Comparison of ENCODE assay signal across 25 cellular contexts in the genomic region with DNA sequence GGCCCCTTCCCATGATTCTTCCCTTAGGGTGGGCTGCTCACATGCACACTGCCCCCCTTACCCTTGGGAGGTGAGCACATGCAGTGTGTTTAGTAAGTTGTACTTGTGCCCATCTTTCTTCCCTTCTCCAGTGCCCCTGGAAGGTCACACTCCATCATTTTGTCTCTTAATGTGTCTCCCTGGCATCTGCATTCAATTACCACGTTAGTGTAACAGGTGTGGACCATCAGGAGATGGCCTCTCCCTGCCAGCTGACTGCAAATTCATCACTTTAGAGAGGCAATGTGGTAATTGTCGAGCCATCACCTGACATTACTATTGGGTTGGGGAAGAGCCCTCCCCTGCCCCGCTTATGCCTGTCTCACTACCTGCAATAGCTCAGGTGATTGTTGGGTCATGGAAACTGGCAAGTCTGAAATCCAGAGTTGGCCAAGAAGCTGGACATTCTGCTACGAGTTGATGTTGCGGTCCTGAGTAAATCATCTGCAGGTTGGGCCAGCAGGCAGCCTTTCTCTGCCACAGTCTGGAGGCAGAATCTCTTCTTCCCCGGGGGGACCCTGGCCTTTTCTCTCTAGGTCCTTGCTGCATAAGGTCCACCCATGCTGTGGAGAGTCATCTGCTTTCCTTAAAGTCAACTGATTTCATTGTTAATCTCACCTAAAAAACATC.
"Had no signal": no experiment of that assay in that cellular context is flagged by ENCODE, and none has a peak within 500 bp of the region (broad histone marks: within the 10 kb centered on the region; RNA-seq: fewer than 3 reads in every experiment).

No MANE protein-coding gene starts in this region.

- H3K4me1 ChIP-seq: foreskin keratinocyte, gastroesophageal sphincter, left lung, pancreas, right lobe of liver, tibial nerve, upper lobe of left lung had no signal

- H3K4me3 ChIP-seq: gastroesophageal sphincter, heart left ventricle, hepatocyte, left lung, pancreas, right lobe of liver, thoracic aorta, tibial nerve, upper lobe of left lung had no signal

- DNase-seq: effector CD8-positive, alpha-beta T cell; endodermal cell; foreskin keratinocyte; heart left ventricle; kidney; left lung; mammary epithelial cell; mesendoderm; midbrain; natural killer cell; pancreas; retina; right lobe of liver; small intestine; stimulated activated CD4-positive, alpha-beta T cell treated with anti-CD3 and anti-CD28 coated beads, Interleukin-15, amount 100 ng/mL, for 24 hours; stimulated activated CD4-positive, alpha-beta T cell treated with anti-CD3 and anti-CD28 coated beads, Interleukin-2, amount 100 ng/mL, for 48 hours; stimulated activated naive B cell treated with anti-CD40 and anti-IgM and Interleukin-4, amounts not matched to agents 10 μg/mL and 1 μg/mL and 100 μg/mL, for 72 hours; upper lobe of left lung had no signal

- H3K4me2 ChIP-seq: hepatocyte had no signal

- H3K36me3 ChIP-seq: gastroesophageal sphincter, heart left ventricle, left lung, neutrophil, pancreas, right lobe of liver, thoracic aorta, tibial nerve, upper lobe of left lung had no signal

- H3K9me3 ChIP-seq: gastroesophageal sphincter, heart left ventricle, left lung, neutrophil, pancreas, right lobe of liver, thoracic aorta, tibial nerve, upper lobe of left lung had no signal

- ATAC-seq: esophagus mucosa; foreskin keratinocyte; gastroesophageal sphincter; heart left ventricle; left lung; natural killer cell; pancreas; right lobe of liver; stimulated activated naive B cell treated with anti-CD40 and anti-IgM and Interleukin-4, amounts not matched to agents 10 μg/mL and 1 μg/mL and 100 μg/mL, for 72 hours had no signal

- H3K27me3 ChIP-seq: foreskin keratinocyte, gastroesophageal sphincter, heart left ventricle, hepatocyte, left lung, neutrophil, pancreas, tibial nerve, upper lobe of left lung had no signal

- H2AFZ ChIP-seq: hepatocyte had no signal

- H3K27ac ChIP-seq: epithelial cell of prostate, foreskin keratinocyte, gastroesophageal sphincter, heart left ventricle, hepatocyte, left lung, neutrophil, pancreas, right lobe of liver, thoracic aorta, tibial nerve, upper lobe of left lung had no signal

- H3K79me2 ChIP-seq: hepatocyte had no signal
